33 cellular contexts compared by ENCODE assay signal in the genomic region with DNA sequence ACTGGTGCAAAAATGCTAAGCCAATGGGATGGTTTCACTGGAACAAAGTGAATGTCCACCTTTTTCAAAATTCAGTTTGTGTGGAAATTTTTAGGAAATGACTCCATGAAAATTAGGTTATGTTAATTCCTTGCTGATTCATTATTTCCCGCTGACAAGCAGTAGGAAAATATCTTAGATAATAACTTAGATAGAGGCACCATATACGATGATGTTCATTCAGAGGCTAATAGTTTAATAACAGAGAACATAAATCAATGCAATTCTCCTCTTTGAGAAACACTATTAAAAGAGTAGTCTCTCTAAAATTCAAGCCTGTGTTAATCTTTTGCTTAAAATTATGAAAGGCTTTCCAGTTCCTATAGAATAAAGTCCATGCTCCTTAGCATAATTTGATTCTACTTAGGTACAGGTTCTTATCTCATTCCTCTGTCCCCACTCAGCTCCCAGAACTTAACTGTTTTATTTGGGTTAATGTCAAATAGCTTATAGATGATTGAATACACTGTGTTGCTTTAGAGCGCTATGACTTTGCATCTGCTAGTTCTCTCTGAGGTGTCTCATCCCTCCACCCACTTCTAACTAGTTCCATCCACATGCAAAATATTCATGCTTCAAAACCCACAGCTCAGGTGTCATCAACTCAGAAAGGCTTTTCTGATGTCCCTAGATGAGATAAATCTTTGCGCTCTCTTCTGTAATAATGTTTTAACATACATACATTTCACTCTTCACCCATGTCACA.
"Had no signal": no experiment of that assay in that cellular context is flagged by ENCODE, and none has a peak within 500 bp of the region (broad histone marks: within the 10 kb centered on the region; RNA-seq: fewer than 3 reads in every experiment).

No MANE protein-coding gene starts in this region.

- DNase-seq: activated CD4-positive, alpha-beta T cell treated with anti-CD3 and anti-CD28 coated beads for 4 hours; activated CD4-positive, alpha-beta T cell treated with anti-CD3 and anti-CD28 coated beads, Interleukin-2, amount 50 U/mL, for 4 hours; activated CD4-positive, CD25-positive, alpha-beta regulatory T cell; activated effector memory CD4-positive, alpha-beta T cell treated with Interleukin-2 at 50 U/mL for 16 hours; activated naive CD4-positive, alpha-beta T cell treated with Interleukin-2 at 50 U/mL for 16 hours; activated T-cell treated with anti-CD3 and anti-CD28 coated beads for 4 hours; activated T-cell treated with anti-CD3 and anti-CD28 coated beads, Interleukin-2, amount 50 U/mL, for 72 hours; aorta; effector CD8-positive, alpha-beta T cell; gastrocnemius medialis; glutamatergic neuron; islet precursor cell; naive B cell; nephron progenitor cell; psoas muscle; stimulated activated CD4-positive, alpha-beta T cell treated with anti-CD3 and anti-CD28 coated beads, Interleukin-1b, Interleukin-23, amount 100 ng/mL, for 48 hours; stimulated activated CD4-positive, alpha-beta T cell treated with anti-CD3 and anti-CD28 coated beads, Interleukin-4, amount 100 ng/mL, for 4 hours; stimulated activated CD8-positive, alpha-beta memory T cell treated with anti-CD3 and anti-CD28 coated beads, Interleukin-4, amount 100 ng/mL, for 48 hours; stimulated activated naive CD8-positive, alpha-beta T cell treated with anti-CD3 and anti-CD28 coated beads, Interleukin-15, amount 100 ng/mL, for 72 hours; substantia nigra; T-cell; upper lobe of left lung had no signal

- H3K4me1 Mint-ChIP-seq: naive B cell; stimulated activated memory B cell treated with anti-CD40 and anti-IgM and Interleukin-4, amounts not matched to agents 10 μg/mL and 1 μg/mL and 100 μg/mL, for 72 hours; stimulated activated naive CD8-positive, alpha-beta T cell treated with anti-CD3 and anti-CD28 coated beads, Interleukin-15, amount 100 ng/mL, for 72 hours; T-cell had no signal

- H3K9me3 Mint-ChIP-seq: brain; dendritic cell treated with granulocyte-macrophage colony-stimulating factor and Interleukin-4, amounts not matched to agents 40 ng/mL and 50 ng/mL, for 4 days; mesothelial cell of epicardium; nephron progenitor cell; stimulated activated memory B cell treated with anti-CD40 and anti-IgM and Interleukin-4, amounts not matched to agents 10 μg/mL and 1 μg/mL and 100 μg/mL, for 72 hours; stimulated activated naive CD8-positive, alpha-beta T cell treated with anti-CD3 and anti-CD28 coated beads, Interleukin-15, amount 100 ng/mL, for 72 hours; T-helper 2 cell treated with Interferon-gamma antibody and Interleukin-4, amounts not matched to agents 5 μg/mL and 100 μg/mL, for 36 hours had no signal

- H3K27me3 ChIP-seq: gastrocnemius medialis, right atrium auricular region, upper lobe of left lung, vagina had no signal

- H3K9ac ChIP-seq: parathyroid adenoma had no signal

- H2AFZ ChIP-seq: parathyroid adenoma had no signal

- H3K4me2 ChIP-seq: smooth muscle cell had no signal

- H3K27me3 Mint-ChIP-seq: activated naive CD8-positive, alpha-beta T cell; brain; dendritic cell treated with granulocyte-macrophage colony-stimulating factor and Interleukin-4, amounts not matched to agents 40 ng/mL and 50 ng/mL, for 4 days; naive B cell; stimulated activated memory B cell treated with anti-CD40 and anti-IgM and Interleukin-4, amounts not matched to agents 10 μg/mL and 1 μg/mL and 100 μg/mL, for 72 hours; stimulated activated naive CD8-positive, alpha-beta T cell treated with anti-CD3 and anti-CD28 coated beads, Interleukin-15, amount 100 ng/mL, for 72 hours; T-cell had no signal

- FAIRE-seq: endometrium had no signal

- ATAC-seq: activated T-cell treated with anti-CD3 and anti-CD28 coated beads, Interleukin-2, amount 50 U/mL, for 72 hours; gastrocnemius medialis; psoas muscle; stimulated activated memory B cell treated with anti-CD40 and anti-IgM and Interleukin-4, amounts not matched to agents 10 μg/mL and 1 μg/mL and 100 μg/mL, for 72 hours; stimulated activated naive CD8-positive, alpha-beta T cell treated with anti-CD3 and anti-CD28 coated beads, Interleukin-15, amount 100 ng/mL, for 72 hours; T-cell had no signal

- H3K27ac ChIP-seq: gastrocnemius medialis, parathyroid adenoma, psoas muscle, right atrium auricular region, upper lobe of left lung, vagina had no signal

- H3K36me3 ChIP-seq: gastrocnemius medialis, right atrium auricular region, upper lobe of left lung, vagina had no signal

- H3K36me3 Mint-ChIP-seq: activated naive CD8-positive, alpha-beta T cell; brain; mesothelial cell of epicardium; naive B cell; stimulated activated memory B cell treated with anti-CD40 and anti-IgM and Interleukin-4, amounts not matched to agents 10 μg/mL and 1 μg/mL and 100 μg/mL, for 72 hours; T-cell had no signal

- H3K4me3 Mint-ChIP-seq: activated naive CD8-positive, alpha-beta T cell; activated T-cell treated with anti-CD3 and anti-CD28 coated beads, Interleukin-2, amount 50 U/mL, for 72 hours; brain; dendritic cell treated with granulocyte-macrophage colony-stimulating factor and Interleukin-4, amounts not matched to agents 40 ng/mL and 50 ng/mL, for 4 days; mesothelial cell of epicardium; naive B cell; nephron progenitor cell; stimulated activated memory B cell treated with anti-CD40 and anti-IgM and Interleukin-4, amounts not matched to agents 10 μg/mL and 1 μg/mL and 100 μg/mL, for 72 hours; stimulated activated naive CD8-positive, alpha-beta T cell treated with anti-CD3 and anti-CD28 coated beads, Interleukin-15, amount 100 ng/mL, for 72 hours; T-cell; T-helper 2 cell treated with Interferon-gamma antibody and Interleukin-4, amounts not matched to agents 5 μg/mL and 100 μg/mL, for 36 hours had no signal

- H3K4me1 ChIP-seq: parathyroid adenoma, right atrium auricular region, upper lobe of left lung, vagina had no signal

- H3K27ac Mint-ChIP-seq: activated naive CD8-positive, alpha-beta T cell; activated T-cell treated with anti-CD3 and anti-CD28 coated beads, Interleukin-2, amount 50 U/mL, for 72 hours; brain; dendritic cell treated with granulocyte-macrophage colony-stimulating factor and Interleukin-4, amounts not matched to agents 40 ng/mL and 50 ng/mL, for 4 days; mesothelial cell of epicardium; naive B cell; nephron progenitor cell; stimulated activated memory B cell treated with anti-CD40 and anti-IgM and Interleukin-4, amounts not matched to agents 10 μg/mL and 1 μg/mL and 100 μg/mL, for 72 hours; stimulated activated naive CD8-positive, alpha-beta T cell treated with anti-CD3 and anti-CD28 coated beads, Interleukin-15, amount 100 ng/mL, for 72 hours; T-cell; T-helper 2 cell treated with Interferon-gamma antibody and Interleukin-4, amounts not matched to agents 5 μg/mL and 100 μg/mL, for 36 hours had no signal

- H3K9me3 ChIP-seq: gastrocnemius medialis, psoas muscle, right atrium auricular region, upper lobe of left lung, vagina had no signal

- H3K79me2 ChIP-seq: parathyroid adenoma had no signal

- H3K4me3 ChIP-seq: gastrocnemius medialis, psoas muscle, right atrium auricular region, smooth muscle cell, upper lobe of left lung, vagina had no signal
